22 cellular contexts compared by ENCODE assay signal in the genomic region with DNA sequence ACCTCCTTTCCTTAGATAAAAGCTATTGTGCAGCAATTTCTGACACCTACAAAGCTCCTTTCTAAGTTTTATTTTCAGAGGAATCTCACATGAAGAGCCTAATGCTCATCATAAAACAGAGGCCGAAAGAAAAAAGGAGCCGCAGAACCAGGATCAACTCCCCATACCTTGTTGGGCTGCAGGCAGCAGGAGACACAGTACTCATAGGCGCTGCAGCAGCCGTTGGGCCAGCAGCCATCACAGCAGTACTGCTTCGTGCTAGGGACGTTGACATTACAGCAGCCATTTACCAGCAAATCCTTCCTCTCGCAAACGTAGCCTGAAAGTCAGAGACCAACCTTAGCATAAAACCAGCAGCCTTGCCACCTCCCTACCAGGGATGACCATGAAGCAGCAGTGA.
"Had no signal": no experiment of that assay in that cellular context is flagged by ENCODE, and none has a peak within 500 bp of the region (broad histone marks: within the 10 kb centered on the region; RNA-seq: fewer than 3 reads in every experiment).

No MANE protein-coding gene starts in this region.

- H3K27me3 Mint-ChIP-seq: activated CD4-positive, alpha-beta memory T cell treated with anti-CD3 and anti-CD28 coated beads for 36 hours; activated CD4-positive, alpha-beta T cell treated with anti-CD3 and anti-CD28 coated beads for 36 hours; activated naive CD4-positive, alpha-beta T cell treated with anti-CD3 and anti-CD28 coated beads, Interleukin-2, amount 10 ng/mL, durations not matched to agents 7 days and 5 days; activated T-helper 17 cell treated with anti-CD3 and anti-CD28 coated beads, Interleukin-2, amount 50 U/mL, for 72 hours; dendritic cell treated with granulocyte-macrophage colony-stimulating factor and Interleukin-4, amounts not matched to agents 40 ng/mL and 50 ng/mL, for 4 days; natural killer cell treated with Interleukin-12 subunit alpha and Interleukin-12 subunit beta and Interleukin-15 and Interleukin-18, amount 100 ng/mL, for 72 hours; type B pancreatic cell had no signal

- H3K9me3 ChIP-seq: esophagus muscularis mucosa, gastroesophageal sphincter, right atrium auricular region had no signal

- H3K27me3 ChIP-seq: esophagus muscularis mucosa, gastroesophageal sphincter, right atrium auricular region had no signal

- H3K27ac Mint-ChIP-seq: activated naive CD4-positive, alpha-beta T cell treated with anti-CD3 and anti-CD28 coated beads, Interleukin-2, amount 10 ng/mL, durations not matched to agents 7 days and 5 days; activated T-helper 17 cell treated with anti-CD3 and anti-CD28 coated beads, Interleukin-2, amount 50 U/mL, for 72 hours; dendritic cell treated with granulocyte-macrophage colony-stimulating factor and Interleukin-4, amounts not matched to agents 40 ng/mL and 50 ng/mL, for 4 days; immature natural killer cell; mesothelial cell of epicardium; natural killer cell treated with Interleukin-12 subunit alpha and Interleukin-12 subunit beta and Interleukin-15 and Interleukin-18, amount 100 ng/mL, for 72 hours; T-helper 1 cell treated with Interleukin-12 subunit alpha and Interleukin-12 subunit beta and Interleukin-4 antibody, amounts not matched to agents 30 μg/mL and 1 μg/mL, for 36 hours had no signal

- H3K4me3 Mint-ChIP-seq: activated CD4-positive, alpha-beta memory T cell treated with anti-CD3 and anti-CD28 coated beads for 36 hours; activated CD4-positive, alpha-beta T cell treated with anti-CD3 and anti-CD28 coated beads for 36 hours; activated naive CD4-positive, alpha-beta T cell treated with anti-CD3 and anti-CD28 coated beads, Interleukin-2, amount 10 ng/mL, durations not matched to agents 7 days and 5 days; activated T-helper 17 cell treated with anti-CD3 and anti-CD28 coated beads, Interleukin-2, amount 50 U/mL, for 72 hours; dendritic cell treated with granulocyte-macrophage colony-stimulating factor and Interleukin-4, amounts not matched to agents 40 ng/mL and 50 ng/mL, for 4 days; immature natural killer cell; mesothelial cell of epicardium; natural killer cell treated with Interleukin-12 subunit alpha and Interleukin-12 subunit beta and Interleukin-15 and Interleukin-18, amount 100 ng/mL, for 72 hours; T-helper 1 cell treated with Interleukin-12 subunit alpha and Interleukin-12 subunit beta and Interleukin-4 antibody, amounts not matched to agents 30 μg/mL and 1 μg/mL, for 36 hours; type B pancreatic cell had no signal

- H3K9me3 Mint-ChIP-seq: activated CD4-positive, alpha-beta memory T cell treated with anti-CD3 and anti-CD28 coated beads for 36 hours; activated naive CD4-positive, alpha-beta T cell treated with anti-CD3 and anti-CD28 coated beads, Interleukin-2, amount 10 ng/mL, durations not matched to agents 7 days and 5 days; activated T-helper 17 cell treated with anti-CD3 and anti-CD28 coated beads, Interleukin-2, amount 50 U/mL, for 72 hours; dendritic cell treated with granulocyte-macrophage colony-stimulating factor and Interleukin-4, amounts not matched to agents 40 ng/mL and 50 ng/mL, for 4 days; immature natural killer cell; mesothelial cell of epicardium; natural killer cell treated with Interleukin-12 subunit alpha and Interleukin-12 subunit beta and Interleukin-15 and Interleukin-18, amount 100 ng/mL, for 72 hours; T-helper 1 cell treated with Interleukin-12 subunit alpha and Interleukin-12 subunit beta and Interleukin-4 antibody, amounts not matched to agents 30 μg/mL and 1 μg/mL, for 36 hours; type B pancreatic cell had no signal

- DNase-seq: activated CD4-positive, alpha-beta memory T cell treated with anti-CD3 and anti-CD28 coated beads for 36 hours; activated CD4-positive, alpha-beta T cell treated with anti-CD3 and anti-CD28 coated beads for 36 hours; activated naive CD4-positive, alpha-beta T cell treated with anti-CD3 and anti-CD28 coated beads, Interleukin-2, amount 10 ng/mL, durations not matched to agents 7 days and 5 days; activated T-cell treated with anti-CD3 and anti-CD28 coated beads, Interleukin-2, amount 50 U/mL, for 1 hour; effector memory CD4-positive, alpha-beta T cell; immature natural killer cell; left cardiac atrium; occipital lobe; posterior cingulate gyrus; stimulated activated naive CD8-positive, alpha-beta T cell treated with anti-CD3 and anti-CD28 coated beads, Interleukin-15, Interleukin-2, amounts not matched to agents 100 U/mL and 50 U/mL, for 24 hours; WERI-Rb-1 had no signal

- H3K4me3 ChIP-seq: esophagus muscularis mucosa, gastroesophageal sphincter, lung, right atrium auricular region, skin epidermis had no signal

- H3K27ac ChIP-seq: right atrium auricular region, WERI-Rb-1 had no signal
